ENCODE assay signal across 1 cellular context in genomic region chr7:150003304-150003810, GRCh38.
TF ChIP-seq lines count a peak whose summit lies in the region.

No MANE protein-coding gene starts in this region.

TF ChIP-seq in HEK293, 187 proteins besides CTCF, POLR2A, EP300 and RAD21 (continued from another document and continues in another):
- TF ChIP-seq, protein P1, sequence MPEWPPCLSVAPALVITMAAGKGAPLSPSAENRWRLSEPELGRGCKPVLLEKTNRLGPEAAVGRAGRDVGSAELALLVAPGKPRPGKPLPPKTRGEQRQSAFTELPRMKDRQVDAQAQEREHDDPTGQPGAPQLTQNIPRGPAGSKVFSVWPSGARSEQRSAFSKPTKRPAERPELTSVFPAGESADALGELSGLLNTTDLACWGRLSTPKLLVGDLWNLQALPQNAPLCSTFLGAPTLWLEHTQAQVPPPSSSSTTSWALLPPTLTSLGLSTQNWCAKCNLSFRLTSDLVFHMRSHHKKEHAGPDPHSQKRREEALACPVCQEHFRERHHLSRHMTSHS (tag by site-specific recombination; IDR thresholded peaks at IDR 0.05): 0 out of 2 replicates have a peak, but pooled peaks have one; percentile 55
- no peak for TF ChIP-seq KLF7 (tag by site-specific recombination; IDR thresholded peaks at IDR 0.05; ENCODE audit: borderline replicate concordance)
- TF ChIP-seq ZNF121 (tag by site-specific recombination; IDR thresholded peaks at IDR 0.05): no peak
- no peak for TF ChIP-seq ZNF677 (tag by site-specific recombination; IDR thresholded peaks at IDR 0.05)
- TF ChIP-seq, protein P2, sequence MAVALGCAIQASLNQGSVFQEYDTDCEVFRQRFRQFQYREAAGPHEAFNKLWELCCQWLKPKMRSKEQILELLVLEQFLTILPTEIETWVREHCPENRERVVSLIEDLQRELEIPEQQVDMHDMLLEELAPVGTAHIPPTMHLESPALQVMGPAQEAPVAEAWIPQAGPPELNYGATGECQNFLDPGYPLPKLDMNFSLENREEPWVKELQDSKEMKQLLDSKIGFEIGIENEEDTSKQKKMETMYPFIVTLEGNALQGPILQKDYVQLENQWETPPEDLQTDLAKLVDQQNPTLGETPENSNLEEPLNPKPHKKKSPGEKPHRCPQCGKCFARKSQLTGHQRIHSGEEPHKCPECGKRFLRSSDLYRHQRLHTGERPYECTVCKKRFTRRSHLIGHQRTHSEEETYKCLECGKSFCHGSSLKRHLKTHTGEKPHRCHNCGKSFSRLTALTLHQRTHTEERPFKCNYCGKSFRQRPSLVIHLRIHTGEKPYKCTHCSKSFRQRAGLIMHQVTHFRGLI (tag by site-specific recombination; IDR thresholded peaks at IDR 0.05): no peak
- no peak for TF ChIP-seq ZSCAN23 (tag by site-specific recombination; IDR thresholded peaks at IDR 0.05)
- TF ChIP-seq ZBTB11 (tag by site-specific recombination; conservative IDR thresholded peaks at IDR 0.05; ENCODE audit: low read depth): no peak
- TF ChIP-seq ZNF133 (tag by site-specific recombination; IDR thresholded peaks at IDR 0.05): no peak
- TF ChIP-seq ZNF585B (tag by site-specific recombination; IDR thresholded peaks at IDR 0.05): no peak
- no peak for TF ChIP-seq FEZF1 (tag by site-specific recombination; IDR thresholded peaks at IDR 0.05)
- no peak for TF ChIP-seq ZNF548 (tag by site-specific recombination; IDR thresholded peaks at IDR 0.05)
- no peak for TF ChIP-seq ZNF202 (tag by site-specific recombination; IDR thresholded peaks at IDR 0.05; ENCODE audit: borderline replicate concordance)
- TF ChIP-seq KLF17 (tag by site-specific recombination; IDR thresholded peaks at IDR 0.05): no peak
- no peak for TF ChIP-seq BCL6B (tag by site-specific recombination; IDR thresholded peaks at IDR 0.05)
- peak; percentile 48; the same call in 1 of the 2 replicates for TF ChIP-seq ZNF175 (tag by site-specific recombination; IDR thresholded peaks at IDR 0.05)
- TF ChIP-seq ZBTB10 (tag by site-specific recombination; IDR thresholded peaks at IDR 0.05): no peak
- TF ChIP-seq ZNF521 (tag by site-specific recombination; IDR thresholded peaks at IDR 0.05): no peak; the same call in 1 of the 2 replicates
- TF ChIP-seq RBAK (tag by site-specific recombination; IDR thresholded peaks at IDR 0.05): no peak
- TF ChIP-seq ZNF571 (tag by site-specific recombination; IDR thresholded peaks at IDR 0.05): no peak
- peak; percentile 23 for TF ChIP-seq KLF9 (tag by site-specific recombination; IDR thresholded peaks at IDR 0.05; ENCODE audit: low read depth)
- no peak for TF ChIP-seq PRDM4 (tag by site-specific recombination; IDR thresholded peaks at IDR 0.05)
- TF ChIP-seq ZNF211 (tag by site-specific recombination; IDR thresholded peaks at IDR 0.05; ENCODE audit: low read depth): peak; percentile 95
- TF ChIP-seq ZFP3 (tag by site-specific recombination; IDR thresholded peaks at IDR 0.05; ENCODE audit: low read depth): no peak
- TF ChIP-seq ZNF398 (tag by site-specific recombination; IDR thresholded peaks at IDR 0.05): peak; percentile 26; the same call in 1 of the 2 replicates
- TF ChIP-seq ZNF174 (tag by site-specific recombination; IDR thresholded peaks at IDR 0.05): no peak
- TF ChIP-seq ZNF416 (tag by site-specific recombination; IDR thresholded peaks at IDR 0.05): no peak
- TF ChIP-seq, protein P3, sequence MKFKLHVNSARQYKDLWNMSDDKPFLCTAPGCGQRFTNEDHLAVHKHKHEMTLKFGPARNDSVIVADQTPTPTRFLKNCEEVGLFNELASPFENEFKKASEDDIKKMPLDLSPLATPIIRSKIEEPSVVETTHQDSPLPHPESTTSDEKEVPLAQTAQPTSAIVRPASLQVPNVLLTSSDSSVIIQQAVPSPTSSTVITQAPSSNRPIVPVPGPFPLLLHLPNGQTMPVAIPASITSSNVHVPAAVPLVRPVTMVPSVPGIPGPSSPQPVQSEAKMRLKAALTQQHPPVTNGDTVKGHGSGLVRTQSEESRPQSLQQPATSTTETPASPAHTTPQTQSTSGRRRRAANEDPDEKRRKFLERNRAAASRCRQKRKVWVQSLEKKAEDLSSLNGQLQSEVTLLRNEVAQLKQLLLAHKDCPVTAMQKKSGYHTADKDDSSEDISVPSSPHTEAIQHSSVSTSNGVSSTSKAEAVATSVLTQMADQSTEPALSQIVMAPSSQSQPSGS (tag by site-specific recombination; IDR thresholded peaks at IDR 0.05; ENCODE audit: low read depth): no peak
- TF ChIP-seq GLI2 (tag by site-specific recombination; IDR thresholded peaks at IDR 0.05; ENCODE audit: borderline replicate concordance, low read depth): no peak
- no peak for TF ChIP-seq ZNF350 (tag by site-specific recombination; IDR thresholded peaks at IDR 0.05)
- TF ChIP-seq ZNF560 (tag by site-specific recombination; IDR thresholded peaks at IDR 0.05; ENCODE audit: borderline replicate concordance): no peak
- TF ChIP-seq, protein P4, sequence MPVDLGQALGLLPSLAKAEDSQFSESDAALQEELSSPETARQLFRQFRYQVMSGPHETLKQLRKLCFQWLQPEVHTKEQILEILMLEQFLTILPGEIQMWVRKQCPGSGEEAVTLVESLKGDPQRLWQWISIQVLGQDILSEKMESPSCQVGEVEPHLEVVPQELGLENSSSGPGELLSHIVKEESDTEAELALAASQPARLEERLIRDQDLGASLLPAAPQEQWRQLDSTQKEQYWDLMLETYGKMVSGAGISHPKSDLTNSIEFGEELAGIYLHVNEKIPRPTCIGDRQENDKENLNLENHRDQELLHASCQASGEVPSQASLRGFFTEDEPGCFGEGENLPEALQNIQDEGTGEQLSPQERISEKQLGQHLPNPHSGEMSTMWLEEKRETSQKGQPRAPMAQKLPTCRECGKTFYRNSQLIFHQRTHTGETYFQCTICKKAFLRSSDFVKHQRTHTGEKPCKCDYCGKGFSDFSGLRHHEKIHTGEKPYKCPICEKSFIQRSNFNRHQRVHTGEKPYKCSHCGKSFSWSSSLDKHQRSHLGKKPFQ (tag by site-specific recombination; IDR thresholded peaks at IDR 0.05): no peak; the same call in 1 of the 2 replicates
- TF ChIP-seq ZNF624 (tag by site-specific recombination; IDR thresholded peaks at IDR 0.05): no peak
- TF ChIP-seq WT1 (tag by site-specific recombination; IDR thresholded peaks at IDR 0.05): no peak
- TF ChIP-seq ZNF580 (tag by site-specific recombination; IDR thresholded peaks at IDR 0.05): no peak
- TF ChIP-seq ZSCAN18 (tag by site-specific recombination; IDR thresholded peaks at IDR 0.05): no peak
- no peak for TF ChIP-seq GLIS1 (tag by site-specific recombination; IDR thresholded peaks at IDR 0.05)
- no peak for TF ChIP-seq ZNF830 (tag by site-specific recombination; IDR thresholded peaks at IDR 0.05; ENCODE audit: low read depth)
- TF ChIP-seq SCRT1 (tag by site-specific recombination; IDR thresholded peaks at IDR 0.05; ENCODE audit: borderline replicate concordance): peak; percentile 8; the same call in 1 of the 2 replicates
- no peak for TF ChIP-seq ZNF76 (tag by site-specific recombination; IDR thresholded peaks at IDR 0.05; ENCODE audit: borderline replicate concordance, low read depth)
- no peak for TF ChIP-seq ZNF629 (tag by site-specific recombination; IDR thresholded peaks at IDR 0.05)
